1 cellular context compared by ENCODE assay signal in genomic region chr10:79322616-79323566, GRCh38.
TF ChIP-seq lines count a peak whose summit lies in the region.

No MANE protein-coding gene starts in this region.

TF ChIP-seq in GM12878, 131 proteins besides CTCF, POLR2A, EP300 and RAD21 (continued from another document):
- TF ChIP-seq, protein P1, sequence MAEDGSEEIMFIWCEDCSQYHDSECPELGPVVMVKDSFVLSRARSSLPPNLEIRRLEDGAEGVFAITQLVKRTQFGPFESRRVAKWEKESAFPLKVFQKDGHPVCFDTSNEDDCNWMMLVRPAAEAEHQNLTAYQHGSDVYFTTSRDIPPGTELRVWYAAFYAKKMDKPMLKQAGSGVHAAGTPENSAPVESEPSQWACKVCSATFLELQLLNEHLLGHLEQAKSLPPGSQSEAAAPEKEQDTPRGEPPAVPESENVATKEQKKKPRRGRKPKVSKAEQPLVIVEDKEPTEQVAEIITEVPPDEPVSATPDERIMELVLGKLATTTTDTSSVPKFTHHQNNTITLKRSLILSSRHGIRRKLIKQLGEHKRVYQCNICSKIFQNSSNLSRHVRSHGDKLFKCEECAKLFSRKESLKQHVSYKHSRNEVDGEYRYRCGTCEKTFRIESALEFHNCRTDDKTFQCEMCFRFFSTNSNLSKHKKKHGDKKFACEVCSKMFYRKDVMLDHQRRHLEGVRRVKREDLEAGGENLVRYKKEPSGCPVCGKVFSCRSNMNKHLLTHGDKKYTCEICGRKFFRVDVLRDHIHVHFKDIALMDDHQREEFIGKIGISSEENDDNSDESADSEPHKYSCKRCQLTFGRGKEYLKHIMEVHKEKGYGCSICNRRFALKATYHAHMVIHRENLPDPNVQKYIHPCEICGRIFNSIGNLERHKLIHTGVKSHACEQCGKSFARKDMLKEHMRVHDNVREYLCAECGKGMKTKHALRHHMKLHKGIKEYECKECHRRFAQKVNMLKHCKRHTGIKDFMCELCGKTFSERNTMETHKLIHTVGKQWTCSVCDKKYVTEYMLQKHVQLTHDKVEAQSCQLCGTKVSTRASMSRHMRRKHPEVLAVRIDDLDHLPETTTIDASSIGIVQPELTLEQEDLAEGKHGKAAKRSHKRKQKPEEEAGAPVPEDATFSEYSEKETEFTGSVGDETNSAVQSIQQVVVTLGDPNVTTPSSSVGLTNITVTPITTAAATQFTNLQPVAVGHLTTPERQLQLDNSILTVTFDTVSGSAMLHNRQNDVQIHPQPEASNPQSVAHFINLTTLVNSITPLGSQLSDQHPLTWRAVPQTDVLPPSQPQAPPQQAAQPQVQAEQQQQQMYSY (CRISPR knock-in tag; IDR thresholded peaks at IDR 0.05): no peak
- TF ChIP-seq TAF1 (IDR thresholded peaks at IDR 0.05; ENCODE audit: borderline replicate concordance, low read depth, low read length) (no peak), SP1 (IDR thresholded peaks at IDR 0.05; ENCODE audit: low read depth, low read length) (no peak), IRF5 (IDR thresholded peaks at IDR 0.05; ENCODE audit: borderline replicate concordance) (no peak), E4F1 (IDR thresholded peaks at IDR 0.05; ENCODE audit: borderline replicate concordance, partially characterized antibody) (no peak), USF2 (IDR thresholded peaks at IDR 0.05; ENCODE audit: borderline replicate concordance, low read depth, low read length) (no peak), IKZF1 (conservative IDR thresholded peaks at IDR 0.05) (peak; percentile 75), TCF12 (IDR thresholded peaks at IDR 0.05; ENCODE audit: low read depth, low read length) (no peak), HDGF (IDR thresholded peaks at IDR 0.05) (no peak; the same call in 1 of the 2 replicates), MEF2B (IDR thresholded peaks at IDR 0.05; ENCODE audit: partially characterized antibody, poor library complexity, severe bottlenecking) (no peak), ZZZ3 (IDR thresholded peaks at IDR 0.05; ENCODE audit: control insufficient read depth, insufficient read length, low read depth) (no peak), ZNF384 (IDR thresholded peaks at IDR 0.05; ENCODE audit: borderline replicate concordance, low read depth, low read length) (no peak), YY1 (IDR thresholded peaks at IDR 0.05; ENCODE audit: low read depth, low read length) (0 out of 2 replicates have a peak, but pooled peaks have one; percentile 23), ZNF687 (IDR thresholded peaks at IDR 0.05) (0 out of 2 replicates have a peak, but pooled peaks have one; percentile 45), ZNF592 (IDR thresholded peaks at IDR 0.05) (no peak), SUZ12 (IDR thresholded peaks at IDR 0.05; ENCODE audit: unreplicated experiment) (no peak), MTA2 (IDR thresholded peaks at IDR 0.05; ENCODE audit: low read depth) (peak; percentile 10), NR2C1 (IDR thresholded peaks at IDR 0.05) (no peak), NR2F1 (conservative IDR thresholded peaks at IDR 0.05) (no peak), JUNB (IDR thresholded peaks at IDR 0.05) (no peak), EED (IDR thresholded peaks at IDR 0.05; ENCODE audit: low read depth) (peak; percentile 65; the same call in 1 of the 2 replicates), CREB1 (IDR thresholded peaks at IDR 0.05; ENCODE audit: low read depth) (no peak), NFIC (IDR thresholded peaks at IDR 0.05; ENCODE audit: low read depth, low read length) (peak; percentile 64), RUNX3 (IDR thresholded peaks at IDR 0.05; ENCODE audit: low read length) (peak; percentile 86), IKZF2 (IDR thresholded peaks at IDR 0.05) (peak; percentile 54 to 60), MXI1 (IDR thresholded peaks at IDR 0.05; ENCODE audit: low read depth, low read length) (no peak), RELB (IDR thresholded peaks at IDR 0.05; ENCODE audit: low read depth) (peak; percentile 34; the same call in 1 of the 2 replicates), CHD1 (IDR thresholded peaks at IDR 0.05; ENCODE audit: low read depth, low read length) (no peak), SMARCA5 (IDR thresholded peaks at IDR 0.05) (no peak), ELK1 (IDR thresholded peaks at IDR 0.05; ENCODE audit: low read depth, low read length) (no peak), POLR2AphosphoS5 (IDR thresholded peaks at IDR 0.05; ENCODE audit: low read length) (no peak)
- TF ChIP-seq, protein P2, sequence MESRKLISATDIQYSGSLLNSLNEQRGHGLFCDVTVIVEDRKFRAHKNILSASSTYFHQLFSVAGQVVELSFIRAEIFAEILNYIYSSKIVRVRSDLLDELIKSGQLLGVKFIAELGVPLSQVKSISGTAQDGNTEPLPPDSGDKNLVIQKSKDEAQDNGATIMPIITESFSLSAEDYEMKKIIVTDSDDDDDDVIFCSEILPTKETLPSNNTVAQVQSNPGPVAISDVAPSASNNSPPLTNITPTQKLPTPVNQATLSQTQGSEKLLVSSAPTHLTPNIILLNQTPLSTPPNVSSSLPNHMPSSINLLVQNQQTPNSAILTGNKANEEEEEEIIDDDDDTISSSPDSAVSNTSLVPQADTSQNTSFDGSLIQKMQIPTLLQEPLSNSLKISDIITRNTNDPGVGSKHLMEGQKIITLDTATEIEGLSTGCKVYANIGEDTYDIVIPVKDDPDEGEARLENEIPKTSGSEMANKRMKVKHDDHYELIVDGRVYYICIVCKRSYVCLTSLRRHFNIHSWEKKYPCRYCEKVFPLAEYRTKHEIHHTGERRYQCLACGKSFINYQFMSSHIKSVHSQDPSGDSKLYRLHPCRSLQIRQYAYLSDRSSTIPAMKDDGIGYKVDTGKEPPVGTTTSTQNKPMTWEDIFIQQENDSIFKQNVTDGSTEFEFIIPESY (IDR thresholded peaks at IDR 0.05): no peak
